25 cellular contexts compared by ENCODE assay signal in genomic region chr1:162075862-162076261, GRCh38. TPM values are rescaled to one million over a fixed set of nuclear protein-coding genes. Genes with fewer than 3 reads are reported as not detected.
A peak's percentile ranks its signal among the peaks of the same experiment; 100 is the strongest.
DNase-seq lines count a peak whose midpoint lies in the region; ATAC-seq, FAIRE-seq and TF ChIP-seq lines count a peak whose summit lies in the region.
"Had no signal": no experiment of that assay in that cellular context is flagged by ENCODE, and none has a peak within 500 bp of the region (broad histone marks: within the 10 kb centered on the region; RNA-seq: fewer than 3 reads in every experiment).

No MANE protein-coding gene starts in this region.

- peaks cover 10% of the 10 kb centered on the region for H3K4me1 Mint-ChIP-seq in MCF 10A (ENCODE audit: insufficient read depth, unreplicated experiment)

- H3K4me3 ChIP-seq in HepG2 (replicated peaks in 1 of 3; ENCODE audit: insufficient read depth in 1 of 3, low read depth in 2 of 3, low read length in 3 of 3) (no peak overlapping the region), small intestine (ENCODE audit: low read depth in 1 of 2, low read length in 2 of 2) (no peak overlapping the region)
- H3K4me3 ChIP-seq: GM23338 had no signal

- H3K27me3 ChIP-seq in HepG2 (ENCODE audit: control insufficient read depth in 1 of 2, insufficient read depth in 2 of 2, low read length in 2 of 2), result no peaks in the 10 kb centered on the region
- H3K27me3 ChIP-seq in small intestine (ENCODE audit: control insufficient read depth in 2 of 2, insufficient read depth in 2 of 2, low read length in 2 of 2), result peaks cover 0 to 4% of the 10 kb centered on the region in 2 donors

- POLR2A ChIA-PET in HepG2 (lab: Yijun Ruan, JAX), result interaction anchor here (1.3 kb wide), 1 partner anchor 56 kb away, joined by 3 read pairs; no protein-coding TSS in a partner anchor
- POLR2A ChIA-PET in MCF 10A (lab: Yijun Ruan, JAX), result no interaction called here

- H3K4me3 Mint-ChIP-seq in MCF 10A (ENCODE audit: unreplicated experiment), result no peak overlapping the region
- H3K4me3 Mint-ChIP-seq: CD4-positive, alpha-beta T cell; GM23338; HFFc6; IgD-negative memory B cell had no signal

- 85% methylated on average over 3 of the region's 3 CpGs for WGBS in HepG2 (ENCODE audit: low lambda C conversion rate)
- 59 to 77% (median 66%) methylated on average over 3 of the region's 3 CpGs for WGBS in small intestine, 3 donors

- FAIRE-seq in HepG2 (lab: Jason Lieb, UNC), result no peak
- FAIRE-seq in small intestine (lab: Jason Lieb, UNC), result no peak
- FAIRE-seq: A204.1, GM12892, H54, HTR-8/SVneo had no signal

- no peaks in the 10 kb centered on the region for H3K36me3 Mint-ChIP-seq in MCF 10A (ENCODE audit: insufficient read depth, unreplicated experiment)
- H3K36me3 Mint-ChIP-seq: IgD-negative memory B cell had no signal

- no peak for TF ChIP-seq CTCF in HepG2 (CRISPR knock-in tag; IDR thresholded peaks at IDR 0.05)
- TF ChIP-seq CTCF in MCF 10A (IDR thresholded peaks at IDR 0.05; ENCODE audit: unreplicated experiment), result no peak

- H3K9me3 Mint-ChIP-seq in MCF 10A (ENCODE audit: unreplicated experiment), result peaks cover 8% of the 10 kb centered on the region
- H3K9me3 Mint-ChIP-seq: CD4-positive, alpha-beta T cell had no signal

- DNase-seq in LoVo (ENCODE audit: low spot score) (peak; percentile 75), SW480 (ENCODE audit: low spot score) (peak; percentile 82), HepG2 (ENCODE audit: low spot score) (no peak), small intestine (peak; percentile 30), kidney tubule cell (ENCODE audit: low spot score) (no peak), MCF 10A (ENCODE audit: unreplicated experiment) (no peak), NCI-H748 (lab: John Stamatoyannopoulos, UW; ENCODE audit: unreplicated experiment) (no peak)
- DNase-seq: ACHN; AML-193; Caco-2; CD4-positive, alpha-beta T cell; DMS153; DMS79; GDM1; HCEC 1CT; HFFc6 had no signal

- in situ Hi-C loops in HepG2 (cut with HindIII; ENCODE audit: extremely low pct_ligation_motif_present, low pct_unique_long_range_greater_than_20kb), result no loop called here

- no peak overlapping the region for H3K27ac Mint-ChIP-seq in MCF 10A (ENCODE audit: low read depth, unreplicated experiment)
- H3K27ac Mint-ChIP-seq: CD4-positive, alpha-beta T cell; GM23338; HFFc6; IgD-negative memory B cell had no signal

- TF ChIP-seq EP300 in HepG2 (IDR thresholded peaks at IDR 0.05; ENCODE audit: low read depth in 2 of 2, low read length in 2 of 2) (no peak), HepG2 (CRISPR knock-in tag; IDR thresholded peaks at IDR 0.05; ENCODE audit: borderline replicate concordance) (no peak)

- no peak for TF ChIP-seq RAD21 in HepG2 (CRISPR knock-in tag; IDR thresholded peaks at IDR 0.05)

- no peak overlapping the region for H3K9ac ChIP-seq in HepG2 (ENCODE audit: insufficient read depth, low read depth, low read length)

- no peak overlapping the region for H3K4me2 ChIP-seq in HepG2 (ENCODE audit: low read depth, low read length)
- H3K4me2 ChIP-seq: GM23338 had no signal

- H3K27me3 Mint-ChIP-seq in MCF 10A (ENCODE audit: insufficient read depth, unreplicated experiment), result no peaks in the 10 kb centered on the region

- no peak for TF ChIP-seq POLR2A in HepG2 (IDR thresholded peaks at IDR 0.05; ENCODE audit: insufficient read depth in 1 of 2, low read depth in 2 of 2, low read length in 2 of 2)
- TF ChIP-seq POLR2A in GM18505 (IDR thresholded peaks at IDR 0.05; ENCODE audit: borderline replicate concordance, extremely low read depth, insufficient read depth, insufficient read length), result no peak

- ATAC-seq in HepG2, result no peak
- ATAC-seq in GM18505 (IDR thresholded peaks at IDR 0.05; ENCODE audit: unreplicated experiment), result no peak
- ATAC-seq: GM23338 had no signal

- BruUV-seq in HepG2 (replicated peaks; lab: Mats Ljungman, UMichigan), result no TSS peak
- no TSS peak for BruUV-seq in MCF 10A (replicated peaks; lab: Mats Ljungman, UMichigan)

- intact Hi-C loops in HepG2 (cut with micrococcal nuclease; ENCODE audit: unreplicated experiment) (no loop called here), MCF 10A (cut with micrococcal nuclease) (no loop called here)

- H3K27ac ChIP-seq in HepG2 (ENCODE audit: extremely low read length, insufficient read depth, low read length) (no peak overlapping the region), small intestine (ENCODE audit: low read depth in 1 of 2, low read length in 1 of 2) (no peak overlapping the region)
- H3K27ac ChIP-seq: C4-2B, HL-60 had no signal

- H3K36me3 ChIP-seq in HepG2 (replicated peaks in 1 of 2; ENCODE audit: control insufficient read depth in 1 of 2, insufficient read depth in 2 of 2, low read length in 2 of 2) (peaks cover 1 to 14% of the 10 kb centered on the region in 2 experiments; a peak in 4 of 5 replicates), small intestine (ENCODE audit: control insufficient read depth in 2 of 2, insufficient read depth in 2 of 2, low read length in 2 of 2) (no peaks in the 10 kb centered on the region)

- H3K9me3 ChIP-seq in HepG2 (ENCODE audit: low read length), result peaks cover 6% of the 10 kb centered on the region; the same call in 1 of the 2 replicates
- no peaks in the 10 kb centered on the region for H3K9me3 ChIP-seq in small intestine (ENCODE audit: control insufficient read depth, low read depth)
- H3K9me3 ChIP-seq: Caco-2 had no signal

- H2AFZ ChIP-seq in HepG2 (ENCODE audit: low read length), result no peak overlapping the region
- H2AFZ ChIP-seq: GM23338 had no signal

- CTCF ChIA-PET in HepG2 (lab: Yijun Ruan, JAX; ENCODE audit: low intra/inter-chr PET ratio, low total read pairs) (no interaction called here), MCF 10A (lab: Yijun Ruan, JAX) (interaction anchor here (0.5 to 0.9 kb wide), 5 partner anchors 9 to 88 kb away, joined by 3 to 4 read pairs (median 3); no protein-coding TSS in a partner anchor)

- peaks cover 85% of the 10 kb centered on the region for H3K79me2 ChIP-seq in HepG2 (ENCODE audit: insufficient read depth, low read length)

- peaks cover 10% of the 10 kb centered on the region; the same call in 1 of the 2 replicates for H4K20me1 ChIP-seq in HepG2 (ENCODE audit: insufficient read depth, low read length)

- H3K4me1 ChIP-seq in HepG2 (ENCODE audit: insufficient read depth, low read length), result peaks cover 47% of the 10 kb centered on the region
- peaks cover 2 to 7% of the 10 kb centered on the region in 2 donors for H3K4me1 ChIP-seq in small intestine (ENCODE audit: control insufficient read depth in 2 of 2, insufficient read depth in 1 of 2, low read depth in 1 of 2, low read length in 1 of 2)

TF ChIP-seq in HepG2, 621 proteins besides CTCF, POLR2A, EP300 and RAD21 (continues in another document):
- peak; percentile 32; the same call in 1 of the 2 replicates for TF ChIP-seq FOSL2 (CRISPR knock-in tag; IDR thresholded peaks at IDR 0.05)

RNA-seq across cellular contexts. Expression of gene NOS1AP, which starts 6.4 kb away (rescaled TPM):
- total RNA-seq in HepG2 (2016; rRNA removed; fragmentation: Illumina TruSeq; extraction: Trizol) (2.5 and 3.3 TPM in 2 replicates), MCF 10A (2022) (1.1 and 2.4 TPM in 2 replicates)
- total RNA-seq in HepG2 (2016; cell fraction: cytosol; rRNA removed; fragmentation: Illumina TruSeq; extraction: Trizol; ENCODE audit: low read depth), result 0.44 and 0.71 TPM in 2 replicates
- 2.0 and 3.2 TPM in 2 replicates for total RNA-seq in HepG2 (2016; cell fraction: insoluble cytoplasmic fraction; rRNA removed; fragmentation: Illumina TruSeq; extraction: Trizol)
- 1.0 and 1.1 TPM in 2 replicates for total RNA-seq in HepG2 (2016; cell fraction: membrane; rRNA removed; fragmentation: Illumina TruSeq; extraction: Trizol)
- total RNA-seq in HepG2 (2016; cell fraction: nucleus; rRNA removed; fragmentation: Illumina TruSeq; extraction: Trizol), result 6.2 and 8.0 TPM in 2 replicates
- polyA plus RNA-seq in HepG2 (2011; rRNA removed) (1.9 and 2.0 TPM in 2 replicates), small intestine (1 to 10 TPM in 2 of 3 donors, under 1 TPM in 1; 0.89 to 1.8 (median 1.6) TPM)
- 0.64 and 0.76 TPM in 2 replicates for polyA plus RNA-seq in HepG2 (2011; cell fraction: cytosol; rRNA removed)
- 10.0 and 12.0 TPM in 2 replicates for polyA plus RNA-seq in HepG2 (2011; cell fraction: nucleus; rRNA removed)
- 3.3 and 4.1 TPM in 2 replicates for polyA plus RNA-seq in HepG2 (2012)
- polyA plus RNA-seq in HepG2 (2016; cell fraction: cytosol; fragmentation: Illumina TruSeq; extraction: Trizol; ENCODE audit: low read depth), result 0.06 and 0.09 TPM in 2 replicates
- polyA plus RNA-seq in HepG2 (2016; cell fraction: insoluble cytoplasmic fraction; fragmentation: Illumina TruSeq; extraction: Trizol; ENCODE audit: low read depth), result 1.3 and 2.6 TPM in 2 replicates
- 0.14 and 0.41 TPM in 2 replicates for polyA plus RNA-seq in HepG2 (2016; cell fraction: membrane; fragmentation: Illumina TruSeq; extraction: Trizol; ENCODE audit: low read depth)
- 5.9 and 7.5 TPM in 2 replicates for polyA plus RNA-seq in HepG2 (2016; cell fraction: nucleus; fragmentation: Illumina TruSeq; extraction: Trizol; ENCODE audit: insufficient read depth, low read depth)
- polyA minus RNA-seq in HepG2 (2011; rRNA and poly(A)+ RNA removed; ENCODE audit: low replicate concordance), result 8.3 and 12.9 TPM in 2 replicates
- 3.6 and 3.8 TPM in 2 replicates for polyA minus RNA-seq in HepG2 (2011; cell fraction: cytosol; rRNA and poly(A)+ RNA removed)
- 23.2 and 23.6 TPM in 2 replicates for polyA minus RNA-seq in HepG2 (2011; cell fraction: nucleus; rRNA and poly(A)+ RNA removed)
- total RNA-seq: CD4-positive, alpha-beta T cell had no signal
- polyA plus RNA-seq: IgD-negative memory B cell had no signal

RNA-seq across cellular contexts. Expression of gene OLFML2B, which starts 52.2 kb away (rescaled TPM):
- total RNA-seq in HepG2 (2016; rRNA removed; fragmentation: Illumina TruSeq; extraction: Trizol) (not detected in 2 replicates), MCF 10A (2022) (not detected in 2 replicates)
- total RNA-seq in HepG2 (2016; cell fraction: cytosol; rRNA removed; fragmentation: Illumina TruSeq; extraction: Trizol; ENCODE audit: low read depth), result not detected in 2 replicates
- not detected in 2 replicates for total RNA-seq in HepG2 (2016; cell fraction: insoluble cytoplasmic fraction; rRNA removed; fragmentation: Illumina TruSeq; extraction: Trizol)
- not detected in 2 replicates for total RNA-seq in HepG2 (2016; cell fraction: membrane; rRNA removed; fragmentation: Illumina TruSeq; extraction: Trizol)
- total RNA-seq in HepG2 (2016; cell fraction: nucleus; rRNA removed; fragmentation: Illumina TruSeq; extraction: Trizol), result not detected in 2 replicates
- polyA plus RNA-seq in HepG2 (2011; rRNA removed) (not detected in 2 replicates), small intestine (1 to 10 TPM in 2 of 3 donors, under 1 TPM in 1; 0.54 to 2.4 (median 1.3) TPM)
- not detected in 2 replicates for polyA plus RNA-seq in HepG2 (2011; cell fraction: cytosol; rRNA removed)
- polyA plus RNA-seq in HepG2 (2011; cell fraction: nucleus; rRNA removed), result not detected in 2 replicates
- polyA plus RNA-seq in HepG2 (2012), result not detected in 2 replicates
- polyA plus RNA-seq in HepG2 (2016; cell fraction: cytosol; fragmentation: Illumina TruSeq; extraction: Trizol; ENCODE audit: low read depth), result not detected in 2 replicates
- polyA plus RNA-seq in HepG2 (2016; cell fraction: insoluble cytoplasmic fraction; fragmentation: Illumina TruSeq; extraction: Trizol; ENCODE audit: low read depth), result not detected in 2 replicates
- polyA plus RNA-seq in HepG2 (2016; cell fraction: membrane; fragmentation: Illumina TruSeq; extraction: Trizol; ENCODE audit: low read depth), result not detected in 2 replicates
- polyA plus RNA-seq in HepG2 (2016; cell fraction: nucleus; fragmentation: Illumina TruSeq; extraction: Trizol; ENCODE audit: insufficient read depth, low read depth), result not detected in 2 replicates
- 0.05 TPM in 1 of 2 replicates, not detected in the other for polyA minus RNA-seq in HepG2 (2011; rRNA and poly(A)+ RNA removed; ENCODE audit: low replicate concordance)
- not detected in 2 replicates for polyA minus RNA-seq in HepG2 (2011; cell fraction: cytosol; rRNA and poly(A)+ RNA removed)
- not detected in 2 replicates for polyA minus RNA-seq in HepG2 (2011; cell fraction: nucleus; rRNA and poly(A)+ RNA removed)
- polyA plus RNA-seq: IgD-negative memory B cell had no signal

Comparison
In these comparisons a context has a peak if more than half of its experiments do, and no peak if none do; other contexts are left out.
1. DNase-seq: peak in LoVo (single experiment), SW480 (single experiment) and small intestine (single experiment); none in HepG2 (single experiment), kidney tubule cell (single experiment), MCF 10A (single experiment) and NCI-H748 (single experiment).